ENCODE assay signal across 11 cellular contexts in genomic region chr2:64485961-64486360, GRCh38. TPM values are rescaled to one million over a fixed set of nuclear protein-coding genes. Genes with fewer than 3 reads are reported as not detected.
DNase-seq lines count a peak whose midpoint lies in the region; ATAC-seq and TF ChIP-seq lines count a peak whose summit lies in the region.
"Had no signal": no experiment of that assay in that cellular context is flagged by ENCODE, and none has a peak within 500 bp of the region (broad histone marks: within the 10 kb centered on the region; RNA-seq: fewer than 3 reads in every experiment).

No MANE protein-coding gene starts in this region.

- peak overlapping the region; percentile 78 to 80 for H3K27ac ChIP-seq in esophagus (ENCODE audit: low read depth in 2 of 2, low read length in 1 of 2)

- H3K36me3 Mint-ChIP-seq in natural killer cell, result no peaks in the 10 kb centered on the region
- H3K36me3 Mint-ChIP-seq: WTC11 had no signal

- H3K4me1 Mint-ChIP-seq in natural killer cell, result peaks cover 0 to 5% of the 10 kb centered on the region in 2 donors

- H3K4me3 Mint-ChIP-seq in natural killer cell, result no peak overlapping the region
- H3K4me3 Mint-ChIP-seq: WTC11 had no signal

- H3K4me3 ChIP-seq in esophagus (ENCODE audit: low read depth in 1 of 2, low read length in 2 of 2), result no peak overlapping the region

- H3K27me3 Mint-ChIP-seq in natural killer cell (ENCODE audit: low read depth in 2 of 2), result peaks cover 0 to 11% of the 10 kb centered on the region in 2 donors

- DNase-seq in DMS53 (lab: John Stamatoyannopoulos, UW) (peak; percentile 21), DMS53 treated with DMSO at 0.1 percent for 48 hours (lab: John Stamatoyannopoulos, UW; ENCODE audit: unreplicated experiment) (no peak), NCI-H2196 treated with DMSO at 0.1 percent for 48 hours (lab: John Stamatoyannopoulos, UW; ENCODE audit: unreplicated experiment) (peak; percentile 3), sciatic nerve (ENCODE audit: low spot score) (no peak), natural killer cell (no peak)
- DNase-seq: 8988T; stimulated activated naive CD4-positive, alpha-beta T cell had no signal

- ATAC-seq in sciatic nerve (peak; percentile 49), natural killer cell (no peak), HG02642 (IDR thresholded peaks at IDR 0.05; ENCODE audit: poor library complexity, unreplicated experiment) (no peak), GM21737 (IDR thresholded peaks at IDR 0.05; ENCODE audit: unreplicated experiment) (no peak)
- ATAC-seq: WTC11 had no signal

- H3K4me1 ChIP-seq in esophagus (ENCODE audit: control insufficient read depth in 2 of 2, insufficient read depth in 2 of 2, low read length in 1 of 2), result no peaks in the 10 kb centered on the region

- no peaks in the 10 kb centered on the region for H3K9me3 Mint-ChIP-seq in natural killer cell
- H3K9me3 Mint-ChIP-seq: WTC11 had no signal

- WGBS in esophagus, 2 donors, result 29 to 53% methylated on average over 8 of the region's 8 CpGs

- intact Hi-C loops in sciatic nerve (cut with DNase I) (loop anchor here (5.0 to 10.0 kb wide), 2 partner anchors 154 to 441 kb away; no protein-coding TSS in a partner anchor), natural killer cell (cut with micrococcal nuclease) (no loop called here)

- TF ChIP-seq CTCF in natural killer cell (IDR thresholded peaks at IDR 0.05), result no peak

- H3K9me3 ChIP-seq in esophagus (ENCODE audit: control insufficient read depth in 2 of 2, insufficient read depth in 1 of 2, low read depth in 1 of 2, low read length in 1 of 2), result no peaks in the 10 kb centered on the region

- H3K36me3 ChIP-seq in esophagus (ENCODE audit: control insufficient read depth in 2 of 2, insufficient read depth in 2 of 2, low read length in 1 of 2), result no peaks in the 10 kb centered on the region

- H3K27ac Mint-ChIP-seq in natural killer cell, result no peak overlapping the region
- H3K27ac Mint-ChIP-seq: WTC11 had no signal

- no peaks in the 10 kb centered on the region for H3K27me3 ChIP-seq in esophagus (ENCODE audit: control insufficient read depth in 1 of 2, insufficient read depth in 2 of 2, low read length in 2 of 2)

RNA-seq across cellular contexts. Expression of gene LGALSL, which starts 32.0 kb away (rescaled TPM):
- polyA plus RNA-seq in esophagus, result 10 to 100 TPM; 16.8 to 21.4 TPM
- total RNA-seq in sciatic nerve (18.6 TPM), natural killer cell (1 to 10 TPM; 1.3 to 8.6 (median 2.0) TPM)

RNA-seq across cellular contexts. Expression of gene AFTPH, which starts 38.2 kb away (rescaled TPM):
- polyA plus RNA-seq in esophagus, result 10 to 100 TPM; 23.1 to 29.2 TPM
- total RNA-seq in sciatic nerve (31.6 TPM), natural killer cell (10 to 100 TPM; 28.9 to 39.6 (median 39.5) TPM)

Comparison
In these comparisons a context has a peak if more than half of its experiments do, and no peak if none do; other contexts are left out.
1. DNase-seq: peak in DMS53 (single experiment) and NCI-H2196 treated with DMSO at 0.1 percent for 48 hours (single experiment); none in DMS53 treated with DMSO at 0.1 percent for 48 hours (single experiment), sciatic nerve (single experiment) and natural killer cell (single experiment).